In the genomic region with DNA sequence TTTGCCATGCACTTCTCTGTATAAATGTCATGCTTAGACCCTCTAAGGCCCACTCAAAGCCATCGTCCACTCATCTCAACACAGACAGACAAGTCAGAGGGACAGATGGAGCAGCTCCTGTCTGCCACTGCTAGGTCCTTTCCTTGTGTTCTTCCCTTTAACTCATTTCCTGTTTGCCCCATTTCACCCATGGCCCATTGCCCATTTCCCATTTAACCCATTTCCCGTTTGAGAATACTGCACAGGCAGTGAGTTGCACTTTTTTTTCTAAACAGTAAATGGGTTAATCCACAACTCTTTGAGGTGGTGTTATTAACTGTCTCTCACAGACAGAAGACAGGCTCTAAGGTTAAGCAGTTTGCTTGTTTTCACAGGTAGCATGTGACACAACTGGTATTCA, we compare ENCODE assay signal across 1 cellular context.
TF ChIP-seq lines count a peak whose summit lies in the region.

No MANE protein-coding gene starts in this region.

TF ChIP-seq in K562, 482 proteins besides CTCF, POLR2A, EP300 and RAD21 (continued from another document):
- TF ChIP-seq, protein P1, sequence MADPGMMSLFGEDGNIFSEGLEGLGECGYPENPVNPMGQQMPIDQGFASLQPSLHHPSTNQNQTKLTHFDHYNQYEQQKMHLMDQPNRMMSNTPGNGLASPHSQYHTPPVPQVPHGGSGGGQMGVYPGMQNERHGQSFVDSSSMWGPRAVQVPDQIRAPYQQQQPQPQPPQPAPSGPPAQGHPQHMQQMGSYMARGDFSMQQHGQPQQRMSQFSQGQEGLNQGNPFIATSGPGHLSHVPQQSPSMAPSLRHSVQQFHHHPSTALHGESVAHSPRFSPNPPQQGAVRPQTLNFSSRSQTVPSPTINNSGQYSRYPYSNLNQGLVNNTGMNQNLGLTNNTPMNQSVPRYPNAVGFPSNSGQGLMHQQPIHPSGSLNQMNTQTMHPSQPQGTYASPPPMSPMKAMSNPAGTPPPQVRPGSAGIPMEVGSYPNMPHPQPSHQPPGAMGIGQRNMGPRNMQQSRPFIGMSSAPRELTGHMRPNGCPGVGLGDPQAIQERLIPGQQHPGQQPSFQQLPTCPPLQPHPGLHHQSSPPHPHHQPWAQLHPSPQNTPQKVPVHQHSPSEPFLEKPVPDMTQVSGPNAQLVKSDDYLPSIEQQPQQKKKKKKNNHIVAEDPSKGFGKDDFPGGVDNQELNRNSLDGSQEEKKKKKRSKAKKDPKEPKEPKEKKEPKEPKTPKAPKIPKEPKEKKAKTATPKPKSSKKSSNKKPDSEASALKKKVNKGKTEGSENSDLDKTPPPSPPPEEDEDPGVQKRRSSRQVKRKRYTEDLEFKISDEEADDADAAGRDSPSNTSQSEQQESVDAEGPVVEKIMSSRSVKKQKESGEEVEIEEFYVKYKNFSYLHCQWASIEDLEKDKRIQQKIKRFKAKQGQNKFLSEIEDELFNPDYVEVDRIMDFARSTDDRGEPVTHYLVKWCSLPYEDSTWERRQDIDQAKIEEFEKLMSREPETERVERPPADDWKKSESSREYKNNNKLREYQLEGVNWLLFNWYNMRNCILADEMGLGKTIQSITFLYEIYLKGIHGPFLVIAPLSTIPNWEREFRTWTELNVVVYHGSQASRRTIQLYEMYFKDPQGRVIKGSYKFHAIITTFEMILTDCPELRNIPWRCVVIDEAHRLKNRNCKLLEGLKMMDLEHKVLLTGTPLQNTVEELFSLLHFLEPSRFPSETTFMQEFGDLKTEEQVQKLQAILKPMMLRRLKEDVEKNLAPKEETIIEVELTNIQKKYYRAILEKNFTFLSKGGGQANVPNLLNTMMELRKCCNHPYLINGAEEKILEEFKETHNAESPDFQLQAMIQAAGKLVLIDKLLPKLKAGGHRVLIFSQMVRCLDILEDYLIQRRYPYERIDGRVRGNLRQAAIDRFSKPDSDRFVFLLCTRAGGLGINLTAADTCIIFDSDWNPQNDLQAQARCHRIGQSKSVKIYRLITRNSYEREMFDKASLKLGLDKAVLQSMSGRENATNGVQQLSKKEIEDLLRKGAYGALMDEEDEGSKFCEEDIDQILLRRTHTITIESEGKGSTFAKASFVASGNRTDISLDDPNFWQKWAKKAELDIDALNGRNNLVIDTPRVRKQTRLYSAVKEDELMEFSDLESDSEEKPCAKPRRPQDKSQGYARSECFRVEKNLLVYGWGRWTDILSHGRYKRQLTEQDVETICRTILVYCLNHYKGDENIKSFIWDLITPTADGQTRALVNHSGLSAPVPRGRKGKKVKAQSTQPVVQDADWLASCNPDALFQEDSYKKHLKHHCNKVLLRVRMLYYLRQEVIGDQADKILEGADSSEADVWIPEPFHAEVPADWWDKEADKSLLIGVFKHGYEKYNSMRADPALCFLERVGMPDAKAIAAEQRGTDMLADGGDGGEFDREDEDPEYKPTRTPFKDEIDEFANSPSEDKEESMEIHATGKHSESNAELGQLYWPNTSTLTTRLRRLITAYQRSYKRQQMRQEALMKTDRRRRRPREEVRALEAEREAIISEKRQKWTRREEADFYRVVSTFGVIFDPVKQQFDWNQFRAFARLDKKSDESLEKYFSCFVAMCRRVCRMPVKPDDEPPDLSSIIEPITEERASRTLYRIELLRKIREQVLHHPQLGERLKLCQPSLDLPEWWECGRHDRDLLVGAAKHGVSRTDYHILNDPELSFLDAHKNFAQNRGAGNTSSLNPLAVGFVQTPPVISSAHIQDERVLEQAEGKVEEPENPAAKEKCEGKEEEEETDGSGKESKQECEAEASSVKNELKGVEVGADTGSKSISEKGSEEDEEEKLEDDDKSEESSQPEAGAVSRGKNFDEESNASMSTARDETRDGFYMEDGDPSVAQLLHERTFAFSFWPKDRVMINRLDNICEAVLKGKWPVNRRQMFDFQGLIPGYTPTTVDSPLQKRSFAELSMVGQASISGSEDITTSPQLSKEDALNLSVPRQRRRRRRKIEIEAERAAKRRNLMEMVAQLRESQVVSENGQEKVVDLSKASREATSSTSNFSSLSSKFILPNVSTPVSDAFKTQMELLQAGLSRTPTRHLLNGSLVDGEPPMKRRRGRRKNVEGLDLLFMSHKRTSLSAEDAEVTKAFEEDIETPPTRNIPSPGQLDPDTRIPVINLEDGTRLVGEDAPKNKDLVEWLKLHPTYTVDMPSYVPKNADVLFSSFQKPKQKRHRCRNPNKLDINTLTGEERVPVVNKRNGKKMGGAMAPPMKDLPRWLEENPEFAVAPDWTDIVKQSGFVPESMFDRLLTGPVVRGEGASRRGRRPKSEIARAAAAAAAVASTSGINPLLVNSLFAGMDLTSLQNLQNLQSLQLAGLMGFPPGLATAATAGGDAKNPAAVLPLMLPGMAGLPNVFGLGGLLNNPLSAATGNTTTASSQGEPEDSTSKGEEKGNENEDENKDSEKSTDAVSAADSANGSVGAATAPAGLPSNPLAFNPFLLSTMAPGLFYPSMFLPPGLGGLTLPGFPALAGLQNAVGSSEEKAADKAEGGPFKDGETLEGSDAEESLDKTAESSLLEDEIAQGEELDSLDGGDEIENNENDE (IDR thresholded peaks at IDR 0.05; ENCODE audit: low read depth, low read length): no peak
- no peak for TF ChIP-seq ZFP36 (IDR thresholded peaks at IDR 0.05; ENCODE audit: low read depth, low read length, partially characterized antibody)
